In the genomic region with DNA sequence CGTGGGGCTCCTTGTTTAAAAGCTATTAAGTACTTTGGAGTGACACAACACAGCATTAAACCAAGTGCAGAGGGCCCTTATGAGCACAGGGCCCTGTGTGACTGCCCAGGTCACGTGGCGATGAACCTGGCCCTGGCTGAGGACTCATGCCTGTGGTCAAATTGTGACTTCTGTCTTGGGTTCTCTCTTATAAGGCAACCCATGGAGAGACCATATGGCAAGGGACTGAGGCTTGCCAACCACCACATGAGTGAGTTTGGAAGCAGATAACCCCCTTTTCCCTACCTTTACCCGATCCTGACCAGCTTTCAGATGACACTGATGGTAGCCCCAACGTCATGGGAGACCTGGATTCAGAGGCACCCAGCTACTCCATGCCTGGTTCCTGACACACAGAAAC, we compare ENCODE assay signal across 25 cellular contexts.
"Had no signal": no experiment of that assay in that cellular context is flagged by ENCODE, and none has a peak within 500 bp of the region (broad histone marks: within the 10 kb centered on the region; RNA-seq: fewer than 3 reads in every experiment).

No MANE protein-coding gene starts in this region.

- DNase-seq: activated CD4-positive, alpha-beta T cell treated with anti-CD3 and anti-CD28 coated beads for 36 hours; activated CD4-positive, alpha-beta T cell treated with anti-CD3 and anti-CD28 coated beads, Interleukin-2, amount 10 ng/mL, durations not matched to agents 7 days and 5 days; activated CD4-positive, alpha-beta T cell treated with anti-CD3 and anti-CD28 coated beads, Interleukin-2, amount 50 U/mL, for 48 hours; activated CD8-positive, alpha-beta T cell treated with anti-CD3 and anti-CD28 coated beads, Interleukin-2, amount 10 ng/mL, durations not matched to agents 7 days and 5 days; activated gamma-delta T cell; activated naive CD4-positive, alpha-beta T cell treated with Interleukin-2 at 50 U/mL for 16 hours; activated naive CD8-positive, alpha-beta T cell treated with anti-CD3 and anti-CD28 coated beads, Interleukin-2, amount 10 ng/mL, durations not matched to agents 7 days and 5 days; activated T-cell treated with anti-CD3 and anti-CD28 coated beads, Interleukin-2, amount 50 U/mL, for 24 hours; amygdala; Karpas-422; NCI-H1105; NCI-H1436; NCI-H1694; NCI-H1930; NCI-H2081 treated with DMSO at 0.1 percent for 48 hours; NCI-H226; NCI-H446 treated with DMSO at 0.1 percent for 48 hours; NCI-H524; NCI-H69; NCI-H82; PC-9; Right ventricle myocardium superior; SK-N-SH had no signal

- ATAC-seq: activated CD4-positive, alpha-beta T cell treated with anti-CD3 and anti-CD28 coated beads for 36 hours; activated CD4-positive, CD25-positive, alpha-beta regulatory T cell treated with anti-CD3 and anti-CD28 coated beads, Interleukin-2, amount 50 U/mL, for 24 hours; activated CD8-positive, alpha-beta T cell treated with anti-CD3 and anti-CD28 coated beads, Interleukin-2, amount 10 ng/mL, durations not matched to agents 7 days and 5 days; WTC11 had no signal
